ENCODE assay signal across 19 cellular contexts in genomic region chr11:118717733-118718132, GRCh38. TPM values are rescaled to one million over a fixed set of nuclear protein-coding genes. Genes with fewer than 3 reads are reported as not detected.
"Had no signal": no experiment of that assay in that cellular context is flagged by ENCODE, and none has a peak within 500 bp of the region (broad histone marks: within the 10 kb centered on the region; RNA-seq: fewer than 3 reads in every experiment).

No MANE protein-coding gene starts in this region.

RNA-seq across cellular contexts. Expression of gene TREH, which starts 38.3 kb away (rescaled TPM):
- total RNA-seq: activated CD4-positive, alpha-beta memory T cell treated with anti-CD3 and anti-CD28 coated beads for 36 hours; activated CD4-positive, alpha-beta T cell treated with anti-CD3 and anti-CD28 coated beads for 36 hours; activated CD4-positive, alpha-beta T cell treated with anti-CD3 and anti-CD28 coated beads, Interleukin-2, amount 10 ng/mL, durations not matched to agents 24 days and 14 days; activated CD8-positive, alpha-beta memory T cell treated with anti-CD3 and anti-CD28 coated beads for 36 hours; activated CD8-positive, alpha-beta memory T cell treated with anti-CD3 and anti-CD28 coated beads, Interleukin-2, amount 10 ng/mL, durations not matched to agents 7 days and 5 days; activated CD8-positive, alpha-beta T cell treated with anti-CD3 and anti-CD28 coated beads, Interleukin-2, amount 10 ng/mL, durations not matched to agents 7 days and 5 days; activated naive CD4-positive, alpha-beta T cell treated with anti-CD3 and anti-CD28 coated beads for 36 hours; activated naive CD8-positive, alpha-beta T cell treated with anti-CD3 and anti-CD28 coated beads for 36 hours; activated T-helper 1 cell treated with anti-CD3 and anti-CD28 coated beads, Interleukin-12 subunit alpha, Interleukin-12 subunit beta, Interleukin-2, Interleukin-4 antibody, amounts not matched to agents 30 ng/mL and 10 ng/mL and 1 ng/mL, durations not matched to agents 14 hours and 24 hours and 36 hours; activated T-helper 2 cell treated with anti-CD3 and anti-CD28 coated beads, Interferon-gamma antibody, Interleukin-2, Interleukin-4, amounts not matched to agents 10 μg/mL and 5 μg/mL and 100 μg/mL, durations not matched to agents 14 hours and 24 hours and 36 hours; adrenal gland; aorta; dorsolateral prefrontal cortex; endothelial cell of umbilical vein; fibroblast of lung; fibroblast of villous mesenchyme; gastroesophageal sphincter; glomerular endothelial cell; T-cell had no signal
- polyA plus RNA-seq: endothelial cell of umbilical vein, fibroblast of lung had no signal
